Comparison of ENCODE assay signal across 8 cellular contexts in the genomic region with DNA sequence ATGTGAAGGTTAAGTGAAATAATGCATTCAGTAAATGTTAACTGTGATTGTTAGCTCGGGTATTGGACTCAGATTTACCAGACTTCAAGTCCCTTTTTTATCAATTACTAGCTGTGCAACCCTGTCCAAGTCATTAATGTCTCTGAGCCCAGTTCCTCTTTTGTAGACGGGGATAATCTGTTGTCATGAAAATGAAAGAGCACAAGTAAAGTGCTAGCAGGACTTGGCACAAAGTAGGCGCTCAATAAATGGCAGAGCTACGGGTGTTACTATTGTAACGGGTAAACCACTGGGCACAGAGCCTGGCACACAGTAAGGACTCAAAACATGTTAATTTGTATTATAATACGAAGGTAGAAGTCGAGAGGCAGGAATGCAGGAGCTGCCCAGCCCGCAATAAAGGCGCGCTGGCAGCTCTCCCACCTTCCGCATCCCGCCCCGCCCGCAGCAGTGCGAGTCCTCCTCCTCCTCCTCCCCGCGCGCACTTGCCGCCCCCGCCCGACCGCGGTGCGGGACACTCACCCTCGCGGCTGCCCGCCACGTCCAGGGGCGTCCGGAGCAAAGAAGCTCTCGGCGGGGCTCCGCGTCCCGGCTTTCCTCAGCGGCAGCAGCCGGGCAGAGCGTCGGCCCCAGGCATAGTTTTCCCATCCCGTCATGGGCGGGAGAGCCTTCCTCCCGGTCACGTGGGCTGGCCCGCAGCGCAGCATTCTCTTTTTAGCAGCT. TPM values are rescaled to one million over a fixed set of nuclear protein-coding genes. Genes with fewer than 3 reads are reported as not detected.
DNase-seq lines count a peak whose midpoint lies in the region; ATAC-seq, FAIRE-seq and TF ChIP-seq lines count a peak whose summit lies in the region.

Gene C1QTNF2 (minus strand): TSS at position 637 of the 723 bp plus-strand sequence. CDS start 15,615 bp downstream, outside the sequence.

- no peaks in the 10 kb centered on the region for H3K36me3 ChIP-seq in OCI-LY3 (replicated peaks; ENCODE audit: low read depth, low read length)
- H3K36me3 ChIP-seq in keratinocyte (ENCODE audit: control insufficient read depth in 2 of 2, extremely low read depth in 1 of 2, insufficient read depth in 2 of 2, low read length in 2 of 2) = no peaks in the 10 kb centered on the region
- no peaks in the 10 kb centered on the region for H3K36me3 ChIP-seq in skeletal muscle satellite cell (ENCODE audit: insufficient read depth, low read length)

- H2AFZ ChIP-seq in OCI-LY3 (ENCODE audit: low read depth, low read length) = no peak within 1 kb of the TSS
- H2AFZ ChIP-seq in keratinocyte (ENCODE audit: control insufficient read depth, low read length) = peak within 1 kb of the TSS; percentile 69

- 4% methylated on average over 22 of the region's 45 CpGs for WGBS in A549 (ENCODE audit: missing lambda C conversion rate)

- H3K9ac ChIP-seq in OCI-LY3 (ENCODE audit: low read length) (no peak within 1 kb of the TSS), keratinocyte (ENCODE audit: control insufficient read depth, extremely low read depth, insufficient read depth, low read length) (peak within 1 kb of the TSS; percentile 12), skeletal muscle satellite cell (ENCODE audit: low read depth, low read length) (peak within 1 kb of the TSS; percentile 55)

- H4K20me1 ChIP-seq in OCI-LY3 (ENCODE audit: insufficient read depth, low read length) (no peaks in the 10 kb centered on the region), keratinocyte (ENCODE audit: control insufficient read depth, extremely low read depth, insufficient read depth, low read length) (no peaks in the 10 kb centered on the region)

- ATAC-seq in A549 = peak; percentile 46 to 83; a peak in 4 of 6 replicates
- ATAC-seq in GM18867 (IDR thresholded peaks at IDR 0.05; ENCODE audit: unreplicated experiment) = no peak
- no peak for ATAC-seq in GM19035 (IDR thresholded peaks at IDR 0.05; ENCODE audit: unreplicated experiment)

- no peaks in the 10 kb centered on the region for H3K79me2 ChIP-seq in OCI-LY3 (ENCODE audit: low read length)
- no peaks in the 10 kb centered on the region for H3K79me2 ChIP-seq in keratinocyte (ENCODE audit: control insufficient read depth, insufficient read depth, low read length)

- H3K4me1 ChIP-seq in A549 = no peaks in the 10 kb centered on the region
- no peaks in the 10 kb centered on the region; the same call in 1 of the 2 replicates for H3K4me1 ChIP-seq in OCI-LY3 (ENCODE audit: low read length)
- H3K4me1 ChIP-seq in keratinocyte (ENCODE audit: control insufficient read depth, extremely low read depth, insufficient read depth, low read length) = peaks cover 8% of the 10 kb centered on the region
- peaks cover 9% of the 10 kb centered on the region for H3K4me1 ChIP-seq in skeletal muscle satellite cell (ENCODE audit: control insufficient read depth, insufficient read depth, low read length)

- no peak for TF ChIP-seq CTCF in A549 (IDR thresholded peaks at IDR 0.05)
- no peak for TF ChIP-seq CTCF in OCI-LY3 (IDR thresholded peaks at IDR 0.05; ENCODE audit: low read depth, low read length)
- no peak for TF ChIP-seq CTCF in keratinocyte (optimal IDR thresholded peaks at IDR 0.05 in 1 of 3, IDR thresholded peaks at IDR 0.05 in 1 of 3, conservative IDR thresholded peaks at IDR 0.05 in 1 of 3; ENCODE audit: extremely low read depth in 1 of 3, insufficient read depth in 2 of 3, low read length in 3 of 3)

- no peaks in the 10 kb centered on the region; the same call in 1 of the 2 replicates for H3K27me3 ChIP-seq in OCI-LY3 (ENCODE audit: low read depth, low read length)
- H3K27me3 ChIP-seq in keratinocyte (ENCODE audit: control insufficient read depth, extremely low read depth, insufficient read depth, low read length) = peaks cover 14% of the 10 kb centered on the region
- H3K27me3 ChIP-seq in skeletal muscle satellite cell (ENCODE audit: control insufficient read depth, insufficient read depth, low read length) = peaks cover 44% of the 10 kb centered on the region

- no peak for TF ChIP-seq POLR2A in A549 (IDR thresholded peaks at IDR 0.05; ENCODE audit: low read length)
- TF ChIP-seq POLR2A in GM12891 (IDR thresholded peaks at IDR 0.05; ENCODE audit: low read depth, low read length) = no peak

- dilution Hi-C loops in keratinocyte (cut with MboI; ENCODE audit: extremely low pct_ligation_motif_present, low sequenced_read_pairs) = no loop called here

- CTCF ChIA-PET in A549 (lab: Yijun Ruan, JAX) = interaction anchor here (0.8 to 2.1 kb wide), 6 partner anchors 9 to 927 kb away, joined by 3 to 11 read pairs (median 4); no protein-coding TSS in a partner anchor

- H3K27ac ChIP-seq in A549 = peak within 1 kb of the TSS; percentile 2 to 83; a peak in 4 of 6 replicates
- no peak within 1 kb of the TSS for H3K27ac ChIP-seq in OCI-LY3 (ENCODE audit: low read length)
- no peak within 1 kb of the TSS for H3K27ac ChIP-seq in caudate nucleus (ENCODE audit: low read depth, low read length)
- H3K27ac ChIP-seq in keratinocyte (ENCODE audit: control insufficient read depth, insufficient read depth, low read length) = no peak within 1 kb of the TSS

- POLR2A ChIA-PET in A549 (lab: Yijun Ruan, JAX) = interaction anchor here (1.5 kb wide), 1 partner anchor 205 kb away, joined by 6 read pairs; no protein-coding TSS in a partner anchor

- H3K4me2 ChIP-seq in A549 (peak within 1 kb of the TSS; percentile 86), OCI-LY3 (ENCODE audit: low read length) (peak within 1 kb of the TSS; percentile 61), keratinocyte (ENCODE audit: control insufficient read depth, extremely low read depth, insufficient read depth, low read depth, low read length) (peak within 1 kb of the TSS; percentile 91), skeletal muscle satellite cell (ENCODE audit: low read length) (peak within 1 kb of the TSS; percentile 89)

- FAIRE-seq in A549 (lab: Jason Lieb, UNC) (no peak), GM12891 (lab: Jason Lieb, UNC) (peak; percentile 55), keratinocyte (lab: Jason Lieb, UNC) (no peak)

- TF ChIP-seq EP300 in A549 (IDR thresholded peaks at IDR 0.05) = no peak

- H3K9me1 ChIP-seq in keratinocyte (ENCODE audit: control insufficient read depth, extremely low read depth, insufficient read depth, low read length) = no peaks in the 10 kb centered on the region

- H3K4me3 ChIP-seq in A549 = peak within 1 kb of the TSS; percentile 47
- H3K4me3 ChIP-seq in OCI-LY3 (ENCODE audit: low read length) = peak within 1 kb of the TSS; percentile 72
- peak within 1 kb of the TSS; percentile 41 to 70 (median 61) for H3K4me3 ChIP-seq in keratinocyte (ENCODE audit: control insufficient read depth in 2 of 3, extremely low read depth in 1 of 3, insufficient read depth in 2 of 3, low read depth in 1 of 3, low read length in 3 of 3)
- peak within 1 kb of the TSS; percentile 71 for H3K4me3 ChIP-seq in skeletal muscle satellite cell (ENCODE audit: low read length)

- H3K9me3 ChIP-seq in A549 (peaks cover 6% of the 10 kb centered on the region; the same call in 1 of the 3 replicates), OCI-LY3 (ENCODE audit: insufficient read depth, low read length) (no peaks in the 10 kb centered on the region), keratinocyte (ENCODE audit: control insufficient read depth, low read depth, low read length) (no peaks in the 10 kb centered on the region), skeletal muscle satellite cell (replicated peaks; ENCODE audit: low read length) (no peaks in the 10 kb centered on the region)

- TF ChIP-seq RAD21 in A549 (conservative IDR thresholded peaks at IDR 0.05 in 1 of 2, IDR thresholded peaks at IDR 0.05 in 1 of 2) = no peak

- peak; percentile 6 to 56 for DNase-seq in A549 (ENCODE audit: low read depth in 1 of 2, low spot score in 1 of 2)
- DNase-seq in GM12891 (ENCODE audit: insufficient read length, low spot score) = no peak
- peak in 36 of 61 donors; percentile 11 to 85 (median 38) for DNase-seq in caudate nucleus (lab: John Stamatoyannopoulos, UW)
- DNase-seq in keratinocyte (ENCODE audit: low read depth, low spot score) = no peak

TF ChIP-seq in A549, 52 proteins besides CTCF, POLR2A, EP300 and RAD21 (continues in another document):
- TF ChIP-seq CHD2 (IDR thresholded peaks at IDR 0.05; ENCODE audit: low read length, partially characterized antibody) (no peak), ATOH8 (CRISPR knock-in tag; IDR thresholded peaks at IDR 0.05; ENCODE audit: low read depth) (no peak)

TF ChIP-seq in GM12891, 5 proteins besides CTCF, POLR2A, EP300 and RAD21:
- no peak for TF ChIP-seq POU2F2 (IDR thresholded peaks at IDR 0.05; ENCODE audit: low read depth, low read length)
- peak; percentile 77 for TF ChIP-seq SPI1 (IDR thresholded peaks at IDR 0.05; ENCODE audit: low read depth, low read length)
- no peak for TF ChIP-seq POLR2AphosphoS5 (IDR thresholded peaks at IDR 0.05; ENCODE audit: low read depth, low read length)
- no peak for TF ChIP-seq TAF1 (IDR thresholded peaks at IDR 0.05; ENCODE audit: low read depth, low read length)

RNA-seq across cellular contexts. Expression of gene C1QTNF2, which starts in this region (rescaled TPM):
- polyA plus RNA-seq in A549 (2011; rRNA removed) (0.04 TPM in 1 of 2 replicates, not detected in the other), A549 (2017; fragmentation: RNase III; extraction: RNeasy Plus Mini Kit Qiagen cat#74134 plus additional on column Dnase treatment) (0.06 to 0.08 TPM (median 0.08 TPM) in 3 replicates), keratinocyte (0.03 to 0.07 TPM (median 0.05 TPM) in 3 replicates)
- 0.04 and 0.12 TPM in 2 replicates for polyA plus RNA-seq in A549 (2012; cell fraction: cytosol; rRNA removed)
- 0.16 and 0.20 TPM in 2 replicates for polyA plus RNA-seq in A549 (2012; cell fraction: nucleus; rRNA removed)
- polyA minus RNA-seq in A549 (2011; rRNA and poly(A)+ RNA removed) = not detected in 2 replicates
- not detected for polyA plus RNA-seq in GM12891 (2012; ENCODE audit: low read depth, missing spikeins)
- not detected for polyA plus RNA-seq in keratinocyte (2011; ENCODE audit: low read depth)
- polyA plus RNA-seq in keratinocyte (2011; cell fraction: cytosol; rRNA removed) = not detected in 2 replicates
- 0.05 TPM in 1 of 2 replicates, not detected in the other for polyA plus RNA-seq in keratinocyte (2011; cell fraction: nucleus; rRNA removed)
- polyA plus RNA-seq in keratinocyte (2012; ENCODE audit: low replicate concordance) = 0.07 TPM in 1 of 2 replicates, not detected in the other
- 0.33 TPM in 1 of 3 replicates, not detected in the others for polyA minus RNA-seq in keratinocyte
- polyA minus RNA-seq in keratinocyte (2011; cell fraction: cytosol; rRNA and poly(A)+ RNA removed) = not detected
- polyA minus RNA-seq in keratinocyte (2011; cell fraction: nucleus; rRNA and poly(A)+ RNA removed) = not detected in 2 replicates
- total RNA-seq in skeletal muscle satellite cell (2012; rRNA removed) = 0.44 TPM in 1 of 2 replicates, not detected in the other

Comparison
In these comparisons a context has a peak if more than half of its experiments do, and no peak if none do; other contexts are left out.
1. Peak in DNase-seq, ATAC-seq, H3K4me3 ChIP-seq, H3K27ac ChIP-seq and H3K4me2 ChIP-seq in A549; RNA of the gene not detected or under 1 TPM.
2. DNase-seq: peak in caudate nucleus (36 of 61); none in GM12891 (single experiment) and keratinocyte (single experiment).
3. Peak in every context shown above with its lines, with median percentiles within 50 percentile points of each other: H3K4me2 ChIP-seq and H3K4me3 ChIP-seq.